In the genomic region with DNA sequence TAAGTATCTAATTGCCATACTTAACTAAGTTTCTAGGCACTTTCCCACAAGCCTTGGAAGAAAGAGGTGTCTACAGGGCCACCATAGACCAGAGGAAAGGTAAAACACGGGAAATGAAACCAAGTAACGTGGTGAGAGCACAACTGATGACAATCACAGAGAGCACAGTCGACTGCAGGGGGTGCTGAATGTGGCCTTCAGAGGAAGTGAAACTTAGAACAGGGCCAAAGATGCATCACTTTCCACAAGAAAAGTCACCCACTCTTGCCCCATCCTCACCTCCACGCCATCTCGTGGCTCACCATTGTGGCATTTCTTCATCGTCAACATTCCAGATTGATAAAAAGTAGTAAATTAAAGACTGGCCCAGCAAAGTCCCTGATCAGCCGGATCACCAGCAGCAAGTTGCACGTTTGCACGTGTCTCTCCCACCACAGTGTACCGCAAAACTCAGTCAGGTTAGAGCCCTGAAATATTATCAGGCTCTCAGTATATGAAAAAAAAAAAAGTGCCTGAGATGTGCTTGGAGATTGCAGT, we compare ENCODE assay signal across 8 cellular contexts. TPM values are rescaled to one million over a fixed set of nuclear protein-coding genes. Genes with fewer than 3 reads are reported as not detected.
A peak's percentile ranks its signal among the peaks of the same experiment; 100 is the strongest.
DNase-seq lines count a peak whose midpoint lies in the region; ATAC-seq and TF ChIP-seq lines count a peak whose summit lies in the region.

No MANE protein-coding gene starts in this region.

- no peaks in the 10 kb centered on the region for H3K9me3 ChIP-seq in effector memory CD4-positive, alpha-beta T cell (ENCODE audit: control insufficient read depth, low read length)
- no peaks in the 10 kb centered on the region for H3K9me3 ChIP-seq in thymus (ENCODE audit: control insufficient read depth)

- no peaks in the 10 kb centered on the region for H3K36me3 ChIP-seq in effector memory CD4-positive, alpha-beta T cell (ENCODE audit: control insufficient read depth, insufficient read depth, low read length)
- no peaks in the 10 kb centered on the region for H3K36me3 ChIP-seq in thymus (ENCODE audit: control insufficient read depth, insufficient read depth)

- H3K27me3 ChIP-seq in effector memory CD4-positive, alpha-beta T cell (replicated peaks; ENCODE audit: control insufficient read depth, insufficient read depth, low read length, poor library complexity, severe bottlenecking), result no peaks in the 10 kb centered on the region
- H3K27me3 ChIP-seq in thymus (ENCODE audit: control insufficient read depth, insufficient read depth), result no peaks in the 10 kb centered on the region

- peaks cover 39% of the 10 kb centered on the region for H3K4me1 ChIP-seq in effector memory CD4-positive, alpha-beta T cell (ENCODE audit: control insufficient read depth, insufficient read depth, low read length, poor library complexity, severe bottlenecking)
- peaks cover 4% of the 10 kb centered on the region for H3K4me1 ChIP-seq in thymus (ENCODE audit: control insufficient read depth, insufficient read depth, low read length)

- CTCF ChIA-PET in HEK293T (lab: Yijun Ruan, JAX), result interaction anchor here (0.6 kb wide), 1 partner anchor 126 kb away, joined by 4 read pairs; no protein-coding TSS in a partner anchor

- H3K4me3 ChIP-seq in effector memory CD4-positive, alpha-beta T cell (ENCODE audit: insufficient read depth, low read depth, low read length, poor library complexity, severe bottlenecking), result peak overlapping the region; percentile 41
- H3K4me3 ChIP-seq in thymus (ENCODE audit: low read length), result no peak overlapping the region

- peak; percentile 94 for ATAC-seq in GM18907 (IDR thresholded peaks at IDR 0.05; ENCODE audit: unreplicated experiment)
- ATAC-seq in HG03039 (IDR thresholded peaks at IDR 0.05; ENCODE audit: unreplicated experiment), result peak; percentile 85

- WGBS in thymus, result 70% methylated on average over 10 of the region's 10 CpGs

- peak overlapping the region; percentile 82 for H3K27ac ChIP-seq in effector memory CD4-positive, alpha-beta T cell (ENCODE audit: insufficient read depth, low read length, poor library complexity, severe bottlenecking)
- peak overlapping the region; percentile 83 for H3K27ac ChIP-seq in thymus (ENCODE audit: low read depth)

- POLR2A ChIA-PET in HEK293T (lab: Yijun Ruan, JAX), result no interaction called here

- DNase-seq in T-helper 9 cell (peak; percentile 36), DMS53 treated with DMSO at 0.1 percent for 48 hours (lab: John Stamatoyannopoulos, UW; ENCODE audit: unreplicated experiment) (no peak), occipital lobe (lab: John Stamatoyannopoulos, UW) (no peak), HEK293T (ENCODE audit: extremely low spot score) (no peak)
- peak; percentile 44 to 55 (median 53) for DNase-seq in effector memory CD4-positive, alpha-beta T cell

TF ChIP-seq in HEK293T, 16 proteins besides CTCF, POLR2A, EP300 and RAD21:
- TF ChIP-seq L3MBTL2 (conservative IDR thresholded peaks at IDR 0.05), result no peak
- no peak for TF ChIP-seq SUZ12 (IDR thresholded peaks at IDR 0.05)
- no peak for TF ChIP-seq FOXA1 (IDR thresholded peaks at IDR 0.05)
- TF ChIP-seq LEF1 (IDR thresholded peaks at IDR 0.05; ENCODE audit: borderline replicate concordance), result no peak
- TF ChIP-seq ELF4 (IDR thresholded peaks at IDR 0.05), result no peak
- TF ChIP-seq NFRKB (IDR thresholded peaks at IDR 0.05), result no peak
- no peak for TF ChIP-seq TARDBP (IDR thresholded peaks at IDR 0.05)
- TF ChIP-seq ZNF384 (IDR thresholded peaks at IDR 0.05), result no peak
- no peak for TF ChIP-seq HDGF (IDR thresholded peaks at IDR 0.05; ENCODE audit: borderline replicate concordance)
- TF ChIP-seq, protein P1, sequence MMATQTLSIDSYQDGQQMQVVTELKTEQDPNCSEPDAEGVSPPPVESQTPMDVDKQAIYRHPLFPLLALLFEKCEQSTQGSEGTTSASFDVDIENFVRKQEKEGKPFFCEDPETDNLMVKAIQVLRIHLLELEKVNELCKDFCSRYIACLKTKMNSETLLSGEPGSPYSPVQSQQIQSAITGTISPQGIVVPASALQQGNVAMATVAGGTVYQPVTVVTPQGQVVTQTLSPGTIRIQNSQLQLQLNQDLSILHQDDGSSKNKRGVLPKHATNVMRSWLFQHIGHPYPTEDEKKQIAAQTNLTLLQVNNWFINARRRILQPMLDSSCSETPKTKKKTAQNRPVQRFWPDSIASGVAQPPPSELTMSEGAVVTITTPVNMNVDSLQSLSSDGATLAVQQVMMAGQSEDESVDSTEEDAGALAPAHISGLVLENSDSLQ (IDR thresholded peaks at IDR 0.05), result no peak
- no peak for TF ChIP-seq FOXK2 (IDR thresholded peaks at IDR 0.05)
- TF ChIP-seq FOXM1 (IDR thresholded peaks at IDR 0.05; ENCODE audit: borderline replicate concordance), result no peak
- no peak for TF ChIP-seq BHLHE40 (IDR thresholded peaks at IDR 0.05; ENCODE audit: borderline replicate concordance)
- TF ChIP-seq SP1 (IDR thresholded peaks at IDR 0.05), result no peak
- TF ChIP-seq CTBP1 (IDR thresholded peaks at IDR 0.05; ENCODE audit: borderline replicate concordance), result no peak
- TF ChIP-seq ARNT (IDR thresholded peaks at IDR 0.05), result no peak

RNA-seq across cellular contexts. Expression of a gene that starts 31.4 kb away (rescaled TPM):
- polyA plus RNA-seq in thymus, result 11.6 TPM
- total RNA-seq in occipital lobe, result 114 TPM

Comparison
In these comparisons a context has a peak if more than half of its experiments do, and no peak if none do; other contexts are left out.
1. DNase-seq: peak in T-helper 9 cell (single experiment) and effector memory CD4-positive, alpha-beta T cell (3 of 3); none in DMS53 treated with DMSO at 0.1 percent for 48 hours (single experiment), occipital lobe (single experiment) and HEK293T (single experiment).